Comparison of ENCODE assay signal across 11 cellular contexts in genomic region chr1:115782571-115783281, GRCh38. TPM values are rescaled to one million over a fixed set of nuclear protein-coding genes. Genes with fewer than 3 reads are reported as not detected.
DNase-seq lines count a peak whose midpoint lies in the region; TF ChIP-seq lines count a peak whose summit lies in the region.
"Had no signal": no experiment of that assay in that cellular context is flagged by ENCODE, and none has a peak within 500 bp of the region (broad histone marks: within the 10 kb centered on the region; RNA-seq: fewer than 3 reads in every experiment).

No MANE protein-coding gene starts in this region.

- peaks cover 16% of the 10 kb centered on the region for H3F3A ChIP-seq in smooth muscle cell (ENCODE audit: low read depth)

- no peaks in the 10 kb centered on the region for H3K27me3 ChIP-seq in smooth muscle cell (ENCODE audit: low read depth)

- H3K9me3 ChIP-seq in smooth muscle cell (replicated peaks; ENCODE audit: low read depth): no peaks in the 10 kb centered on the region
- H3K9me3 ChIP-seq: neutrophil had no signal

- H3K27ac ChIP-seq in RWPE1 (peak overlapping the region; percentile 99), smooth muscle cell (ENCODE audit: low read depth) (peak overlapping the region; percentile 98)
- H3K27ac ChIP-seq: neutrophil had no signal

- H4K20me1 ChIP-seq in smooth muscle cell (ENCODE audit: low read depth): peaks cover 3% of the 10 kb centered on the region

- H3K4me1 ChIP-seq in smooth muscle cell (ENCODE audit: low read depth): peaks cover 13% of the 10 kb centered on the region

- no peaks in the 10 kb centered on the region for H3K36me3 ChIP-seq in smooth muscle cell (ENCODE audit: low read depth)
- H3K36me3 ChIP-seq: neutrophil had no signal

- peak overlapping the region; percentile 69 for H3K4me2 ChIP-seq in smooth muscle cell

- no peak overlapping the region for H3K4me3 ChIP-seq in smooth muscle cell

- no peaks in the 10 kb centered on the region for H3K79me2 ChIP-seq in smooth muscle cell (ENCODE audit: low read depth)

- DNase-seq in SIG-M5 treated with dmso at 0.1 percent for 504 hours (lab: John Stamatoyannopoulos, UW; ENCODE audit: unreplicated experiment): peak; percentile 18
- DNase-seq in SIG-M5 (lab: John Stamatoyannopoulos, UW): no peak
- peak; percentile 94 for DNase-seq in RWPE1 (ENCODE audit: low spot score)
- DNase-seq in fibroblast of the conjunctiva (ENCODE audit: low read depth): peak; percentile 89
- DNase-seq in smooth muscle cell (lab: John Stamatoyannopoulos, UW; ENCODE audit: unreplicated experiment): no peak
- DNase-seq in cortex of kidney (lab: John Stamatoyannopoulos, UW): no peak
- DNase-seq in SKM-1 (lab: John Stamatoyannopoulos, UW; ENCODE audit: unreplicated experiment): no peak
- no peak for DNase-seq in NOMO-1 treated with dmso at 0.1 percent for 144 hours (lab: John Stamatoyannopoulos, UW; ENCODE audit: unreplicated experiment)
- DNase-seq: hippocampal formation had no signal

- POLR2A ChIA-PET in RWPE1 (lab: Yijun Ruan, JAX; ENCODE audit: low non-redundant PET): no interaction called here

- CTCF ChIA-PET in RWPE1 (lab: Yijun Ruan, JAX): interaction anchor here (0.8 to 1.2 kb wide), 2 partner anchors 18 to 21 kb away, joined by 3 to 5 read pairs; no protein-coding TSS in a partner anchor

- no peak overlapping the region for H2AFZ ChIP-seq in smooth muscle cell (ENCODE audit: low read depth)

- WGBS in smooth muscle cell (ENCODE audit: low lambda C conversion rate): 10% methylated on average over 1 of the region's 1 CpG

- TF ChIP-seq CTCF in RWPE1 (conservative IDR thresholded peaks at IDR 0.05; ENCODE audit: low read depth): no peak
- no peak for TF ChIP-seq CTCF in smooth muscle cell (IDR thresholded peaks at IDR 0.05; ENCODE audit: borderline replicate concordance, insufficient read depth, poor library complexity, severe bottlenecking)

- peak overlapping the region; percentile 89 for H3K9ac ChIP-seq in smooth muscle cell (ENCODE audit: low read depth)

RNA-seq across cellular contexts. Expression of gene CASQ2, which starts 14.2 kb away (rescaled TPM):
- total RNA-seq in smooth muscle cell: not detected in 2 replicates
- not detected in 2 replicates for polyA plus RNA-seq in smooth muscle cell
- total RNA-seq: HepG2 had no signal
- polyA plus RNA-seq: HepG2 had no signal

RNA-seq across cellular contexts. Expression of gene NHLH2, which starts 58.2 kb away (rescaled TPM):
- 0.54 and 0.90 TPM in 2 replicates for total RNA-seq in smooth muscle cell
- 0.30 and 0.46 TPM in 2 replicates for polyA plus RNA-seq in smooth muscle cell
- total RNA-seq: HepG2 had no signal
- polyA plus RNA-seq: HepG2 had no signal

Comparison
In these comparisons a context has a peak if more than half of its experiments do, and no peak if none do; other contexts are left out.
1. DNase-seq: peak in SIG-M5 treated with dmso at 0.1 percent for 504 hours (single experiment), RWPE1 (single experiment) and fibroblast of the conjunctiva (single experiment); none in SIG-M5 (single experiment), smooth muscle cell (single experiment), cortex of kidney (single experiment), SKM-1 (single experiment) and NOMO-1 treated with dmso at 0.1 percent for 144 hours (single experiment).